ENCODE assay signal across 8 cellular contexts in the genomic region with DNA sequence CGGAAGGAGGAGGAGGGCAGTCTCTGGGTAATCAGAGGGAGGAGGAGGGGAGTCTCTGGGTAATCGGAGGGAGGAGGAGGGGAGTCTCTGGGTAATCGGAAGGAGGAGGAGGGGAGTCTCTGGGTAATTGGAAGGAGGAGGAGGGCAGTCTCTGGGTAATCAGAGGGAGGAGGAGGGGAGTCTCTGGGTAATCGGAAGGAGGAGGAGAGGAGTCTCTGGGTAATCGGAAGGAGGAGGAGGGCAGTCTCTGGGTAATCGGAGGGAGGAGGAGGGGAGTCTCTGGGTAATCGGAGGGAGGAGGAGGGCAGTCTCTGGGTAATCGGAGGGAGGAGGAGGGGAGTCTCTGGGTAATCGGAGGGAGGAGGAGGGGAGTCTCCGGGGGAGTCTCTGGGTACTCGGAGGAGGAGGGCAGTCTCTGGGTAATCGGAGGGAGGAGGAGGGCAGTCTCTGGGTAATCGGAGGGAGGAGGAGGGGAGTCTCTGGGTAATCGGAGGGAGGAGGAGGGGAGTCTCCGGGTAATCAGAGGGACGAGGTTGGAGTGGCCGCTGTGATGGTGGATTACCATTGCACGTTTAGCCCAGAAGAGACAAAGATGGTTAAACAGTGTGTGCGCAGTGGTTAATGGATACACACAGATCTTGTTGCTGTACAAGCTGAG. TPM values are rescaled to one million over a fixed set of nuclear protein-coding genes. Genes with fewer than 3 reads are reported as not detected.
DNase-seq lines count a peak whose midpoint lies in the region; ATAC-seq, FAIRE-seq and TF ChIP-seq lines count a peak whose summit lies in the region.
"Not testable (repeated sequence)": the region's sequence is repeated elsewhere in the genome, so short reads cannot be mapped to it uniquely, and the experiment has no call there.

No MANE protein-coding gene starts in this region.

- H3K4me2 ChIP-seq in A549, result peak overlapping the region; percentile 82

- H3K9ac ChIP-seq in duodenal mucosa (ENCODE audit: low read depth in 1 of 2, low read length in 2 of 2), result peak overlapping the region; percentile 32 to 63

- H3K9me3 ChIP-seq in A549; duodenal mucosa (ENCODE audit: control insufficient read depth in 1 of 2, low read length in 2 of 2); right lobe of liver; pancreas: not testable (repeated sequence)

- not testable (repeated sequence) for ATAC-seq in A549, foreskin keratinocyte, right lobe of liver
- ATAC-seq in pancreas, result peak in 1 of 4 donors; percentile 15

- peak overlapping the region; percentile 75 to 81 for H3K27ac ChIP-seq in A549
- H3K27ac ChIP-seq in duodenal mucosa (ENCODE audit: low read depth, low read length), result peak overlapping the region; percentile 79
- peak overlapping the region; percentile 57 for H3K27ac ChIP-seq in foreskin keratinocyte
- peak overlapping the region; percentile 79 to 84 (median 79) for H3K27ac ChIP-seq in right lobe of liver
- H3K27ac ChIP-seq in pancreas, result peak overlapping the region in 3 of 4 donors; percentile 49 to 73 (median 60)
- H3K27ac ChIP-seq in temporal lobe (ENCODE audit: low read depth, low read length), result peak overlapping the region; percentile 99

- H3K4me3 ChIP-seq in A549, result 0 out of 3 replicates have a peak overlapping the region, but pooled peaks have one; percentile 21
- peak overlapping the region; percentile 62 to 63 for H3K4me3 ChIP-seq in duodenal mucosa (ENCODE audit: low read depth in 1 of 2, low read length in 2 of 2)
- peak overlapping the region in 2 of 3 donors; percentile 32 to 52 for H3K4me3 ChIP-seq in right lobe of liver
- H3K4me3 ChIP-seq in pancreas, result peak overlapping the region in 2 of 4 donors; percentile 4 to 8

- intact Hi-C loops in right lobe of liver (cut with DNase I); pancreas (cut with DNase I): not testable (repeated sequence)

- CTCF ChIA-PET in A549 (lab: Yijun Ruan, JAX), result interaction anchor here (1.2 to 3.7 kb wide), 6 partner anchors 10 to 73 kb away, joined by 5 to 9 read pairs (median 6); a partner anchor contains a TSS

- peaks cover 19% of the 10 kb centered on the region for H3K4me1 ChIP-seq in A549
- H3K4me1 ChIP-seq in duodenal mucosa (ENCODE audit: control insufficient read depth in 1 of 2, insufficient read depth in 2 of 2, low read length in 2 of 2), result peaks cover 9 to 10% of the 10 kb centered on the region in 2 donors
- not testable (repeated sequence) for H3K4me1 ChIP-seq in foreskin keratinocyte, pancreas
- H3K4me1 ChIP-seq in right lobe of liver, result peaks cover 0 to 11% (median 8%) of the 10 kb centered on the region in 4 donors

- TF ChIP-seq POLR2A in A549 (IDR thresholded peaks at IDR 0.05; ENCODE audit: low read length); right lobe of liver (IDR thresholded peaks at IDR 0.05): not testable (repeated sequence)

- TF ChIP-seq RAD21 in A549 (conservative IDR thresholded peaks at IDR 0.05 in 1 of 2, IDR thresholded peaks at IDR 0.05 in 1 of 2), result not testable (repeated sequence)

- not testable (repeated sequence) for H3K36me3 ChIP-seq in duodenal mucosa (ENCODE audit: control insufficient read depth in 1 of 2, insufficient read depth in 2 of 2, low read length in 2 of 2); right lobe of liver; pancreas

- TF ChIP-seq CTCF in A549 (IDR thresholded peaks at IDR 0.05); foreskin keratinocyte (conservative IDR thresholded peaks at IDR 0.05); right lobe of liver (IDR thresholded peaks at IDR 0.05); pancreas (IDR thresholded peaks at IDR 0.05): not testable (repeated sequence)

- POLR2A ChIA-PET in A549 (lab: Yijun Ruan, JAX), result interaction anchor here (0.7 to 1.2 kb wide), 3 partner anchors 21 to 56 kb away, joined by 3 to 7 read pairs (median 6); a partner anchor contains a TSS

- WGBS in A549 (ENCODE audit: missing lambda C conversion rate), result 35% methylated on average over 18 of the region's 19 CpGs
- 44% methylated on average over 13 of the region's 19 CpGs for WGBS in right lobe of liver (ENCODE audit: insufficient coverage, low coverage, low lambda C conversion rate, missing lambda C conversion rate)
- WGBS in pancreas, 2 donors, result 43 to 44% methylated on average over 19 of the region's 19 CpGs

- not testable (repeated sequence) for FAIRE-seq in A549 (lab: Jason Lieb, UNC); pancreas (lab: Jason Lieb, UNC)

- TF ChIP-seq EP300 in A549 (IDR thresholded peaks at IDR 0.05), result not testable (repeated sequence)

- not testable (repeated sequence) for DNase-seq in A549 (ENCODE audit: low read depth in 1 of 2, low spot score in 1 of 2); foreskin keratinocyte; right lobe of liver
- DNase-seq in NCI-H2227 treated with DMSO at 0.1 percent for 48 hours (lab: John Stamatoyannopoulos, UW) (peak; percentile 72), amniotic epithelial cell (ENCODE audit: low read depth) (peak; percentile 34), pancreas (peak in 1 of 6 donors; percentile 3)

- not testable (repeated sequence) for H3K27me3 ChIP-seq in duodenal mucosa (ENCODE audit: control insufficient read depth in 1 of 2, insufficient read depth in 2 of 2, low read length in 2 of 2); foreskin keratinocyte; right lobe of liver; pancreas

RNA-seq across cellular contexts. Expression of a gene that starts 19.1 kb away (rescaled TPM):
- polyA plus RNA-seq in A549 (2011; rRNA removed) (23.4 and 28.9 TPM in 2 replicates), A549 (2017; fragmentation: RNase III; extraction: RNeasy Plus Mini Kit Qiagen cat#74134 plus additional on column Dnase treatment) (34.3 to 39.4 TPM (median 38.9 TPM) in 3 replicates), foreskin keratinocyte (33.1 and 38.2 TPM in 2 replicates), pancreas (10 to 100 TPM; 24.7 to 44.7 TPM)
- polyA plus RNA-seq in A549 (2012; cell fraction: cytosol; rRNA removed), result 43.5 and 48.7 TPM in 2 replicates
- polyA plus RNA-seq in A549 (2012; cell fraction: nucleus; rRNA removed), result 275 TPM in 2 replicates
- 40.7 and 47.5 TPM in 2 replicates for polyA minus RNA-seq in A549 (2011; rRNA and poly(A)+ RNA removed)
- total RNA-seq in foreskin keratinocyte (28.1 and 30.0 TPM in 2 replicates), right lobe of liver (10 to 100 TPM in 4 of 6 experiments, 1 to 10 TPM in 2; 8.4 to 21.9 (median 11.4) TPM), pancreas (10 to 100 TPM; 11.3 to 17.4 (median 15.2) TPM), temporal lobe (18.2 TPM)

RNA-seq across cellular contexts. Expression of a gene that starts 27.3 kb away (rescaled TPM):
- polyA plus RNA-seq in A549 (2011; rRNA removed), result 0.66 and 0.70 TPM in 2 replicates
- 0.26 and 0.32 TPM in 2 replicates for polyA plus RNA-seq in A549 (2012; cell fraction: cytosol; rRNA removed)
- polyA plus RNA-seq in A549 (2012; cell fraction: nucleus; rRNA removed), result 6.3 and 6.6 TPM in 2 replicates
- polyA plus RNA-seq in A549 (2017; fragmentation: RNase III; extraction: RNeasy Plus Mini Kit Qiagen cat#74134 plus additional on column Dnase treatment), result 0.50 to 0.55 TPM (median 0.51 TPM) in 3 replicates
- 0.44 and 0.58 TPM in 2 replicates for polyA minus RNA-seq in A549 (2011; rRNA and poly(A)+ RNA removed)
- 19.0 and 26.0 TPM in 2 replicates for total RNA-seq in foreskin keratinocyte
- polyA plus RNA-seq in foreskin keratinocyte, result 23.1 and 31.2 TPM in 2 replicates
- total RNA-seq in right lobe of liver, result 1 to 10 TPM in 1 of 6 experiments, under 1 TPM in 4, not detected in 1; 0.09 to 1.0 (median 0.28) TPM
- 10 to 100 TPM in 4 of 6 donors, 1 to 10 TPM in 2; 6.2 to 32.1 (median 12.5) TPM for total RNA-seq in pancreas
- 10 to 100 TPM; 46.2 to 68.7 TPM for polyA plus RNA-seq in pancreas
- not detected for total RNA-seq in temporal lobe

RNA-seq across cellular contexts. Expression of a gene that starts 37.9 kb away (rescaled TPM):
- polyA plus RNA-seq in A549 (2011; rRNA removed) (85.8 and 108 TPM in 2 replicates), A549 (2017; fragmentation: RNase III; extraction: RNeasy Plus Mini Kit Qiagen cat#74134 plus additional on column Dnase treatment) (131 to 135 TPM (median 135 TPM) in 3 replicates), foreskin keratinocyte (167 and 235 TPM in 2 replicates), pancreas (10 to 100 TPM; 66.8 to 87.7 TPM)
- 179 and 244 TPM in 2 replicates for polyA plus RNA-seq in A549 (2012; cell fraction: cytosol; rRNA removed)
- 443 and 610 TPM in 2 replicates for polyA plus RNA-seq in A549 (2012; cell fraction: nucleus; rRNA removed)
- 52.4 and 83.7 TPM in 2 replicates for polyA minus RNA-seq in A549 (2011; rRNA and poly(A)+ RNA removed)
- total RNA-seq in foreskin keratinocyte (162 and 219 TPM in 2 replicates), right lobe of liver (100 to 1,000 TPM in 2 of 6 experiments, 10 to 100 TPM in 4; 66.4 to 135 (median 76.2) TPM), pancreas (10 to 100 TPM; 38.9 to 65.1 (median 59.1) TPM), temporal lobe (35.7 TPM)

RNA-seq across cellular contexts. Expression of a gene that starts 54.4 kb away (rescaled TPM):
- polyA plus RNA-seq in A549 (2011; rRNA removed) (27.7 and 27.8 TPM in 2 replicates), A549 (2017; fragmentation: RNase III; extraction: RNeasy Plus Mini Kit Qiagen cat#74134 plus additional on column Dnase treatment) (56.6 to 66.4 TPM (median 58.6 TPM) in 3 replicates), foreskin keratinocyte (14.4 and 17.7 TPM in 2 replicates), pancreas (100 to 1,000 TPM; 138 to 158 TPM)
- polyA plus RNA-seq in A549 (2012; cell fraction: cytosol; rRNA removed), result 72.5 and 84.6 TPM in 2 replicates
- 85.6 and 86.4 TPM in 2 replicates for polyA plus RNA-seq in A549 (2012; cell fraction: nucleus; rRNA removed)
- polyA minus RNA-seq in A549 (2011; rRNA and poly(A)+ RNA removed), result 5.3 and 13.2 TPM in 2 replicates
- total RNA-seq in foreskin keratinocyte (10.8 and 11.8 TPM in 2 replicates), right lobe of liver (100 to 1,000 TPM in 2 of 6 experiments, 10 to 100 TPM in 4; 48.2 to 133 (median 66.3) TPM), pancreas (10 to 100 TPM; 39.2 to 62.1 (median 46.9) TPM), temporal lobe (5.7 TPM)
